In the genomic region with DNA sequence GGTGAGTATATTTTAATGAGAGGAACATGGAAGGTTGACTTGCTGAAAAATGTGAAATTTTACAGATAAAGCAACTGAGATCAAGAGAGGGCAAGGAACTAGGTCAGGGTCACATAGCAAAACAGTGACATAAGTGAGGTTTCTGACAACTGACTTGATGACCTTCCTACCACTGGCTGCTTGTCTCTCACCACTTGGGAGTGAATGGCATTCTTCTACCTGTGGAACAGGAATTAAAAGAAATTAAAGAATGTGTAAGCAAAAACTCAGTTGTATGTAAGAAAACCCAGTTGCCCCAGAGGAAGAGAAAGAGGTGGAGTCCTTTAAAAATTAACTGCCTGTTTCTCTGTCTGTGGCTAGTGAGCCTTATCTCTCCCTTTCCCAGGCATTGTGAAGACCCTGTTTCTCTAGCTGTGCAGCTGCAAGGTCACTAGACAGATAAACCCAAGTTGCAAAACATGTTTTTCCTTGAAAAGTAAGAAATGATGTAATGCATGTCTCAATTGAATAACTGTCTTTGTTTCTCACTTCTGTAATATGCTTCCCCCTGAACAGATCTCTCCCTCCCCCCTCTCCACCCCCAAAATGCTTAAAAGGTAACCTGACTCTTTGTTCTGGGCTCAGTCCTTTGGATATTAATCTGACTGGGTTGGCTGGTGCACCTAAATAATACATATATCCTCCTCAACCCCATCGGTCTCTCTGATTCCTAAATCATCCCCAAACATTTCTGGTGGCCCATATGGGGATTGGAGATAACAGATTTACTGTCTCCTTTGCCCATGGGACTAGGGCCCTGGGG, we compare ENCODE assay signal across 1 cellular context.
TF ChIP-seq lines count a peak whose summit lies in the region.

No MANE protein-coding gene starts in this region.

TF ChIP-seq in HepG2, 621 proteins besides CTCF, POLR2A, EP300 and RAD21 (continued from another document and continues in another):
- TF ChIP-seq RERE (CRISPR knock-in tag; IDR thresholded peaks at IDR 0.05; ENCODE audit: low read depth) (peak; percentile 84), TAF15 (IDR thresholded peaks at IDR 0.05; ENCODE audit: low read depth, low read length, poor library complexity, severe bottlenecking) (no peak), HNRNPK (IDR thresholded peaks at IDR 0.05; ENCODE audit: low read depth, low read length, poor library complexity, severe bottlenecking) (no peak), SP1 (IDR thresholded peaks at IDR 0.05) (no peak), SP1 (CRISPR knock-in tag; IDR thresholded peaks at IDR 0.05) (no peak), SP140L (CRISPR knock-in tag; IDR thresholded peaks at IDR 0.05; ENCODE audit: borderline replicate concordance) (no peak), ARHGAP35 (CRISPR knock-in tag; IDR thresholded peaks at IDR 0.05; ENCODE audit: borderline replicate concordance) (no peak), SSRP1 (CRISPR knock-in tag; IDR thresholded peaks at IDR 0.05) (peak; percentile 20; the same call in 1 of the 2 replicates), KDM5A (IDR thresholded peaks at IDR 0.05; ENCODE audit: borderline replicate concordance, low read length) (no peak), NONO (IDR thresholded peaks at IDR 0.05) (no peak), NONO (CRISPR knock-in tag; conservative IDR thresholded peaks at IDR 0.05) (peak; percentile 67; the same call in 1 of the 2 replicates), ZBTB21 (CRISPR knock-in tag; IDR thresholded peaks at IDR 0.05) (peak; percentile 53; the same call in 1 of the 2 replicates), BCL6 (CRISPR knock-in tag; IDR thresholded peaks at IDR 0.05) (peak; percentile 99), TFE3 (CRISPR knock-in tag; IDR thresholded peaks at IDR 0.05) (peak; percentile 50; the same call in 1 of the 2 replicates), ZNF10 (CRISPR knock-in tag; IDR thresholded peaks at IDR 0.05; ENCODE audit: borderline replicate concordance, low read depth) (no peak), ZBTB37 (CRISPR knock-in tag; IDR thresholded peaks at IDR 0.05) (no peak), ZNF501 (CRISPR knock-in tag; IDR thresholded peaks at IDR 0.05) (no peak), NR2F1 (CRISPR knock-in tag; IDR thresholded peaks at IDR 0.05) (peak; percentile 4 to 58; a peak in 3 of 4 replicates), PHB2 (IDR thresholded peaks at IDR 0.05; ENCODE audit: partially characterized antibody) (no peak), KMT2A (CRISPR knock-in tag; IDR thresholded peaks at IDR 0.05) (no peak), ZNF660 (CRISPR knock-in tag; IDR thresholded peaks at IDR 0.05; ENCODE audit: borderline replicate concordance, low read depth) (no peak), PTBP1 (IDR thresholded peaks at IDR 0.05; ENCODE audit: low read depth, low read length, poor library complexity, severe bottlenecking) (no peak), ZMAT3 (CRISPR knock-in tag; conservative IDR thresholded peaks at IDR 0.05) (no peak), ZZZ3 (CRISPR knock-in tag; IDR thresholded peaks at IDR 0.05; ENCODE audit: borderline replicate concordance) (no peak), ZNF12 (CRISPR knock-in tag; IDR thresholded peaks at IDR 0.05) (peak; percentile 77), CEBPG (CRISPR knock-in tag; IDR thresholded peaks at IDR 0.05) (peak; percentile 92), NFIB (CRISPR knock-in tag; IDR thresholded peaks at IDR 0.05; ENCODE audit: borderline replicate concordance) (no peak), RAD51 (IDR thresholded peaks at IDR 0.05; ENCODE audit: borderline replicate concordance) (no peak), JUN (CRISPR knock-in tag; IDR thresholded peaks at IDR 0.05) (peak; percentile 84), ZNF460 (CRISPR knock-in tag; IDR thresholded peaks at IDR 0.05; ENCODE audit: borderline replicate concordance) (0 out of 2 replicates have a peak, but pooled peaks have one; percentile 9), HOXA3 (CRISPR knock-in tag; IDR thresholded peaks at IDR 0.05) (peak; percentile 80), TEAD3 (CRISPR knock-in tag; optimal IDR thresholded peaks at IDR 0.05; ENCODE audit: borderline replicate concordance) (peak; percentile 48), MED8 (CRISPR knock-in tag; IDR thresholded peaks at IDR 0.05; ENCODE audit: insufficient replicate concordance) (no peak), ZFP37 (CRISPR knock-in tag; IDR thresholded peaks at IDR 0.05; ENCODE audit: borderline replicate concordance) (no peak), TBX3 (IDR thresholded peaks at IDR 0.05; ENCODE audit: borderline replicate concordance) (no peak), ATF4 (CRISPR knock-in tag; IDR thresholded peaks at IDR 0.05) (peak in 1 of 2 experiments; percentile 95; a peak in 2 of 4 replicates)
- TF ChIP-seq, protein P1, sequence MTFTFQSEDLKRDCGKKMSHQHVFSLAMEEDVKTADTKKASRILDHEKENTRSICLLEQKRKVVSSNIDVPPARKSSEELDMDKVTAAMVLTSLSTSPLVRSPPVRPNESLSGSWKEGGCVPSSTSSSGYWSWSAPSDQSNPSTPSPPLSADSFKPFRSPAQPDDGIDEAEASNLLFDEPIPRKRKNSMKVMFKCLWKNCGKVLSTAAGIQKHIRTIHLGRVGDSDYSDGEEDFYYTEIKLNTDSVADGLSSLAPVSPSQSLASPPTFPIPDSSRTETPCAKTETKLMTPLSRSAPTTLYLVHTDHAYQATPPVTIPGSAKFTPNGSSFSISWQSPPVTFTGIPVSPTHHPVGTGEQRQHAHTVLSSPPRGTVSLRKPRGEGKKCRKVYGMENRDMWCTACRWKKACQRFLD (CRISPR knock-in tag; IDR thresholded peaks at IDR 0.05; ENCODE audit: borderline replicate concordance), result no peak; the same call in 1 of the 2 replicates
- TF ChIP-seq, protein P2, sequence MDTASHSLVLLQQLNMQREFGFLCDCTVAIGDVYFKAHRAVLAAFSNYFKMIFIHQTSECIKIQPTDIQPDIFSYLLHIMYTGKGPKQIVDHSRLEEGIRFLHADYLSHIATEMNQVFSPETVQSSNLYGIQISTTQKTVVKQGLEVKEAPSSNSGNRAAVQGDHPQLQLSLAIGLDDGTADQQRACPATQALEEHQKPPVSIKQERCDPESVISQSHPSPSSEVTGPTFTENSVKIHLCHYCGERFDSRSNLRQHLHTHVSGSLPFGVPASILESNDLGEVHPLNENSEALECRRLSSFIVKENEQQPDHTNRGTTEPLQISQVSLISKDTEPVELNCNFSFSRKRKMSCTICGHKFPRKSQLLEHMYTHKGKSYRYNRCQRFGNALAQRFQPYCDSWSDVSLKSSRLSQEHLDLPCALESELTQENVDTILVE (CRISPR knock-in tag; IDR thresholded peaks at IDR 0.05), result peak; percentile 47; the same call in 1 of the 2 replicates
- TF ChIP-seq, protein P3, sequence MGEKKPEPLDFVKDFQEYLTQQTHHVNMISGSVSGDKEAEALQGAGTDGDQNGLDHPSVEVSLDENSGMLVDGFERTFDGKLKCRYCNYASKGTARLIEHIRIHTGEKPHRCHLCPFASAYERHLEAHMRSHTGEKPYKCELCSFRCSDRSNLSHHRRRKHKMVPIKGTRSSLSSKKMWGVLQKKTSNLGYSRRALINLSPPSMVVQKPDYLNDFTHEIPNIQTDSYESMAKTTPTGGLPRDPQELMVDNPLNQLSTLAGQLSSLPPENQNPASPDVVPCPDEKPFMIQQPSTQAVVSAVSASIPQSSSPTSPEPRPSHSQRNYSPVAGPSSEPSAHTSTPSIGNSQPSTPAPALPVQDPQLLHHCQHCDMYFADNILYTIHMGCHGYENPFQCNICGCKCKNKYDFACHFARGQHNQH (CRISPR knock-in tag; IDR thresholded peaks at IDR 0.05), result no peak; the same call in 1 of the 2 replicates
- TF ChIP-seq, protein P4, sequence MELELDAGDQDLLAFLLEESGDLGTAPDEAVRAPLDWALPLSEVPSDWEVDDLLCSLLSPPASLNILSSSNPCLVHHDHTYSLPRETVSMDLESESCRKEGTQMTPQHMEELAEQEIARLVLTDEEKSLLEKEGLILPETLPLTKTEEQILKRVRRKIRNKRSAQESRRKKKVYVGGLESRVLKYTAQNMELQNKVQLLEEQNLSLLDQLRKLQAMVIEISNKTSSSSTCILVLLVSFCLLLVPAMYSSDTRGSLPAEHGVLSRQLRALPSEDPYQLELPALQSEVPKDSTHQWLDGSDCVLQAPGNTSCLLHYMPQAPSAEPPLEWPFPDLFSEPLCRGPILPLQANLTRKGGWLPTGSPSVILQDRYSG (CRISPR knock-in tag; IDR thresholded peaks at IDR 0.05), result no peak
- TF ChIP-seq, protein P5, sequence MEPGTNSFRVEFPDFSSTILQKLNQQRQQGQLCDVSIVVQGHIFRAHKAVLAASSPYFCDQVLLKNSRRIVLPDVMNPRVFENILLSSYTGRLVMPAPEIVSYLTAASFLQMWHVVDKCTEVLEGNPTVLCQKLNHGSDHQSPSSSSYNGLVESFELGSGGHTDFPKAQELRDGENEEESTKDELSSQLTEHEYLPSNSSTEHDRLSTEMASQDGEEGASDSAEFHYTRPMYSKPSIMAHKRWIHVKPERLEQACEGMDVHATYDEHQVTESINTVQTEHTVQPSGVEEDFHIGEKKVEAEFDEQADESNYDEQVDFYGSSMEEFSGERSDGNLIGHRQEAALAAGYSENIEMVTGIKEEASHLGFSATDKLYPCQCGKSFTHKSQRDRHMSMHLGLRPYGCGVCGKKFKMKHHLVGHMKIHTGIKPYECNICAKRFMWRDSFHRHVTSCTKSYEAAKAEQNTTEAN (CRISPR knock-in tag; conservative IDR thresholded peaks at IDR 0.05), result no peak; the same call in 1 of the 2 replicates
